In genomic region chr1:5822266-5822665, GRCh38 we compare ENCODE assay signal across 36 cellular contexts.
"Had no signal": no experiment of that assay in that cellular context is flagged by ENCODE, and none has a peak within 500 bp of the region (broad histone marks: within the 10 kb centered on the region; RNA-seq: fewer than 3 reads in every experiment).

No MANE protein-coding gene starts in this region.

- H3K36me3 Mint-ChIP-seq: activated CD4-positive, alpha-beta memory T cell treated with anti-CD3 and anti-CD28 coated beads for 36 hours; activated naive CD4-positive, alpha-beta T cell treated with anti-CD3 and anti-CD28 coated beads, Interleukin-2, amount 50 U/mL, for 24 hours; activated naive CD8-positive, alpha-beta T cell; activated naive CD8-positive, alpha-beta T cell treated with anti-CD3 and anti-CD28 coated beads, Interleukin-2, amount 10 ng/mL, durations not matched to agents 7 days and 5 days; brain had no signal

- DNase-seq: activated B cell treated with CpG ODN at 0.5 μM for 24 hours; activated CD4-positive, alpha-beta memory T cell treated with anti-CD3 and anti-CD28 coated beads for 36 hours; activated CD4-positive, alpha-beta T cell treated with anti-CD3 and anti-CD28 coated beads for 4 hours; activated CD4-positive, alpha-beta T cell treated with anti-CD3 and anti-CD28 coated beads, Interleukin-2, amount 10 ng/mL, durations not matched to agents 24 days and 14 days; activated CD4-positive, alpha-beta T cell treated with anti-CD3 and anti-CD28 coated beads, Interleukin-2, amount 50 U/mL, for 1 hour; activated CD4-positive, alpha-beta T cell treated with anti-CD3 and anti-CD28 coated beads, Interleukin-2, amount 50 U/mL, for 4 hours; activated CD4-positive, CD25-positive, alpha-beta regulatory T cell treated with anti-CD3 and anti-CD28 coated beads, Interleukin-2, amount 50 U/mL, for 72 hours; activated CD8-positive, alpha-beta memory T cell treated with anti-CD3 and anti-CD28 coated beads, Interleukin-2, amount 50 U/mL, for 4 hours; activated CD8-positive, alpha-beta T cell treated with anti-CD3 and anti-CD28 coated beads for 36 hours; activated effector memory CD4-positive, alpha-beta T cell treated with anti-CD3 and anti-CD28 coated beads, Interleukin-2, amount 50 U/mL, for 16 hours; activated gamma-delta T cell treated with Interleukin-2 at 50 U/mL for 16 hours; activated naive CD4-positive, alpha-beta T cell; activated naive CD4-positive, alpha-beta T cell treated with anti-CD3 and anti-CD28 coated beads for 36 hours; activated naive CD8-positive, alpha-beta T cell treated with anti-CD3 and anti-CD28 coated beads, Interleukin-2, amount 50 U/mL, for 24 hours; activated T-cell treated with anti-CD3 and anti-CD28 coated beads for 4 hours; activated T-cell treated with anti-CD3 and anti-CD28 coated beads, Interleukin-2, amount 50 U/mL, for 1 hour; activated T-cell treated with anti-CD3 and anti-CD28 coated beads, Interleukin-2, amount 50 U/mL, for 4 hours; activated T-cell treated with anti-CD3 and anti-CD28 coated beads, Interleukin-2, amount 50 U/mL, for 72 hours; amygdala; anterior cingulate cortex; caudate nucleus; cerebellar nuclear complex; T-helper 2 cell; T-helper 9 cell had no signal

- H3K27me3 Mint-ChIP-seq: activated CD4-positive, alpha-beta T cell treated with anti-CD3 and anti-CD28 coated beads, Interleukin-2, amount 10 ng/mL, durations not matched to agents 24 days and 14 days had no signal

- H3K4me1 ChIP-seq: ascending aorta had no signal

- H3K27ac Mint-ChIP-seq: activated B cell treated with CpG ODN at 0.5 μM for 24 hours; activated CD4-positive, alpha-beta memory T cell treated with anti-CD3 and anti-CD28 coated beads for 36 hours; activated CD4-positive, alpha-beta T cell treated with anti-CD3 and anti-CD28 coated beads, Interleukin-2, amount 10 ng/mL, durations not matched to agents 24 days and 14 days; activated CD8-positive, alpha-beta T cell treated with anti-CD3 and anti-CD28 coated beads for 36 hours; activated naive CD4-positive, alpha-beta T cell treated with anti-CD3 and anti-CD28 coated beads for 36 hours; activated naive CD4-positive, alpha-beta T cell treated with anti-CD3 and anti-CD28 coated beads, Interleukin-2, amount 50 U/mL, for 24 hours; activated naive CD8-positive, alpha-beta T cell; activated naive CD8-positive, alpha-beta T cell treated with anti-CD3 and anti-CD28 coated beads, Interleukin-2, amount 10 ng/mL, durations not matched to agents 7 days and 5 days; activated naive CD8-positive, alpha-beta T cell treated with anti-CD3 and anti-CD28 coated beads, Interleukin-2, amount 50 U/mL, for 24 hours; activated T-cell treated with anti-CD3 and anti-CD28 coated beads, Interleukin-2, amount 50 U/mL, for 72 hours; activated T-helper 1 cell treated with anti-CD3 and anti-CD28 coated beads, Interleukin-12 subunit alpha, Interleukin-12 subunit beta, Interleukin-2, Interleukin-4 antibody, amounts not matched to agents 30 ng/mL and 10 ng/mL and 1 ng/mL, durations not matched to agents 14 hours and 24 hours and 36 hours; activated T-helper 17 cell treated with anti-CD3 and anti-CD28 coated beads, Interleukin-2, amount 50 U/mL, for 72 hours; brain; T-helper 1 cell treated with Interleukin-12 subunit alpha and Interleukin-12 subunit beta and Interleukin-4 antibody, amounts not matched to agents 30 μg/mL and 1 μg/mL, for 36 hours; T-helper 2 cell treated with Interferon-gamma antibody and Interleukin-4, amounts not matched to agents 5 μg/mL and 100 μg/mL, for 36 hours had no signal

- H3K36me3 ChIP-seq: ascending aorta, cardiac muscle cell had no signal

- H3K9me3 ChIP-seq: ascending aorta had no signal

- ATAC-seq: activated CD8-positive, alpha-beta T cell treated with anti-CD3 and anti-CD28 coated beads for 36 hours; activated naive CD8-positive, alpha-beta T cell treated with anti-CD3 and anti-CD28 coated beads, Interleukin-2, amount 50 U/mL, for 24 hours; activated T-cell treated with anti-CD3 and anti-CD28 coated beads, Interleukin-2, amount 50 U/mL, for 4 hours; activated T-cell treated with anti-CD3 and anti-CD28 coated beads, Interleukin-2, amount 50 U/mL, for 72 hours; activated T-helper 17 cell treated with anti-CD3 and anti-CD28 coated beads, Interleukin-2, amount 50 U/mL, for 72 hours had no signal

- H3K4me3 ChIP-seq: ascending aorta, cardiac muscle cell had no signal

- H3K27ac ChIP-seq: ascending aorta, cardiac muscle cell, VCaP had no signal

- H3K27me3 ChIP-seq: ascending aorta, cardiac muscle cell had no signal

- H3K4me3 Mint-ChIP-seq: activated B cell treated with CpG ODN at 0.5 μM for 24 hours; activated CD4-positive, alpha-beta memory T cell treated with anti-CD3 and anti-CD28 coated beads for 36 hours; activated CD4-positive, alpha-beta T cell treated with anti-CD3 and anti-CD28 coated beads, Interleukin-2, amount 10 ng/mL, durations not matched to agents 24 days and 14 days; activated CD8-positive, alpha-beta T cell treated with anti-CD3 and anti-CD28 coated beads for 36 hours; activated naive CD4-positive, alpha-beta T cell treated with anti-CD3 and anti-CD28 coated beads for 36 hours; activated naive CD4-positive, alpha-beta T cell treated with anti-CD3 and anti-CD28 coated beads, Interleukin-2, amount 50 U/mL, for 24 hours; activated naive CD8-positive, alpha-beta T cell; activated naive CD8-positive, alpha-beta T cell treated with anti-CD3 and anti-CD28 coated beads, Interleukin-2, amount 10 ng/mL, durations not matched to agents 7 days and 5 days; activated naive CD8-positive, alpha-beta T cell treated with anti-CD3 and anti-CD28 coated beads, Interleukin-2, amount 50 U/mL, for 24 hours; activated T-cell treated with anti-CD3 and anti-CD28 coated beads, Interleukin-2, amount 50 U/mL, for 4 hours; activated T-cell treated with anti-CD3 and anti-CD28 coated beads, Interleukin-2, amount 50 U/mL, for 72 hours; activated T-helper 1 cell treated with anti-CD3 and anti-CD28 coated beads, Interleukin-12 subunit alpha, Interleukin-12 subunit beta, Interleukin-2, Interleukin-4 antibody, amounts not matched to agents 30 ng/mL and 10 ng/mL and 1 ng/mL, durations not matched to agents 14 hours and 24 hours and 36 hours; activated T-helper 17 cell treated with anti-CD3 and anti-CD28 coated beads, Interleukin-2, amount 50 U/mL, for 72 hours; brain; central memory CD8-positive, alpha-beta T cell; T-helper 1 cell treated with Interleukin-12 subunit alpha and Interleukin-12 subunit beta and Interleukin-4 antibody, amounts not matched to agents 30 μg/mL and 1 μg/mL, for 36 hours; T-helper 2 cell treated with Interferon-gamma antibody and Interleukin-4, amounts not matched to agents 5 μg/mL and 100 μg/mL, for 36 hours had no signal

- H3K4me1 Mint-ChIP-seq: activated B cell treated with CpG ODN at 0.5 μM for 24 hours; activated CD4-positive, alpha-beta T cell treated with anti-CD3 and anti-CD28 coated beads, Interleukin-2, amount 10 ng/mL, durations not matched to agents 24 days and 14 days; activated naive CD4-positive, alpha-beta T cell treated with anti-CD3 and anti-CD28 coated beads, Interleukin-2, amount 50 U/mL, for 24 hours; activated naive CD8-positive, alpha-beta T cell treated with anti-CD3 and anti-CD28 coated beads, Interleukin-2, amount 10 ng/mL, durations not matched to agents 7 days and 5 days; activated naive CD8-positive, alpha-beta T cell treated with anti-CD3 and anti-CD28 coated beads, Interleukin-2, amount 50 U/mL, for 24 hours; activated T-helper 17 cell treated with anti-CD3 and anti-CD28 coated beads, Interleukin-2, amount 50 U/mL, for 72 hours; central memory CD8-positive, alpha-beta T cell had no signal

- H3K9me3 Mint-ChIP-seq: activated B cell treated with CpG ODN at 0.5 μM for 24 hours; activated CD4-positive, alpha-beta memory T cell treated with anti-CD3 and anti-CD28 coated beads for 36 hours; activated naive CD4-positive, alpha-beta T cell treated with anti-CD3 and anti-CD28 coated beads, Interleukin-2, amount 50 U/mL, for 24 hours; activated T-helper 1 cell treated with anti-CD3 and anti-CD28 coated beads, Interleukin-12 subunit alpha, Interleukin-12 subunit beta, Interleukin-2, Interleukin-4 antibody, amounts not matched to agents 30 ng/mL and 10 ng/mL and 1 ng/mL, durations not matched to agents 14 hours and 24 hours and 36 hours; activated T-helper 17 cell treated with anti-CD3 and anti-CD28 coated beads, Interleukin-2, amount 50 U/mL, for 72 hours; central memory CD8-positive, alpha-beta T cell; T-helper 1 cell treated with Interleukin-12 subunit alpha and Interleukin-12 subunit beta and Interleukin-4 antibody, amounts not matched to agents 30 μg/mL and 1 μg/mL, for 36 hours; T-helper 2 cell treated with Interferon-gamma antibody and Interleukin-4, amounts not matched to agents 5 μg/mL and 100 μg/mL, for 36 hours had no signal
